Comparison of ENCODE assay signal across 15 cellular contexts in the genomic region with DNA sequence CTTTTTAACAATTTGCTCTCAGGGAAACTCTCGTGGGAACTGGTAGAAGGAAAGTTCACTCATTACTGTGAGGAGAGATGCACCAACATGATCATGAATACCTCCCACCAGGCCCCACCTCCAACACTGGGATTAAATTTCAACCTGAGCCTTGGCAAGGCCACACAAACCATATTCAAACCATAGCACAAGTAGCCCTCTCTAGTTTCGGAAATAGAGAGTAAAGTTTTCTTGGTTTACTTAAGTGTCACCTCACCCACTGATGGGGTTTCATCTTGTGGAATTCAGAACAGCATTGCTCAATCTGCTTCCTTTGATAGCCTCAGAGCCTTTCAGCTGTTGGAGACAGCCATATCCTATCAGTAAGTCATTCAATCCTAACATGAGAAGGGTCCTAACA. TPM values are rescaled to one million over a fixed set of nuclear protein-coding genes. Genes with fewer than 3 reads are reported as not detected.
DNase-seq lines count a peak whose midpoint lies in the region; ATAC-seq and TF ChIP-seq lines count a peak whose summit lies in the region.
"Had no signal": no experiment of that assay in that cellular context is flagged by ENCODE, and none has a peak within 500 bp of the region (broad histone marks: within the 10 kb centered on the region; RNA-seq: fewer than 3 reads in every experiment).

No MANE protein-coding gene starts in this region.

- H3K27me3 ChIP-seq in psoas muscle (ENCODE audit: insufficient read depth in 3 of 3, low read length in 2 of 3), result no peaks in the 10 kb centered on the region

- no peaks in the 10 kb centered on the region for H3K9me3 ChIP-seq in psoas muscle
- H3K9me3 ChIP-seq: Caco-2 had no signal

- DNase-seq in psoas muscle (no peak), iPS-NIHi7 (ENCODE audit: extremely low spot score) (no peak), NCI-H1436 (lab: John Stamatoyannopoulos, UW) (no peak)
- DNase-seq in activated CD4-positive, alpha-beta T cell treated with anti-CD3 and anti-CD28 coated beads for 1 hour, result no peak
- DNase-seq in stimulated activated naive CD4-positive, alpha-beta T cell (lab: John Stamatoyannopoulos, UW), result no peak
- DNase-seq: activated B cell treated with CpG ODN at 0.5 μM for 24 hours; Caco-2; erythroblast; naive thymus-derived CD8-positive, alpha-beta T cell; NCI-H2227 treated with DMSO at 0.1 percent for 48 hours had no signal

- 21 to 38% (median 26%) methylated on average over 2 of the region's 2 CpGs for WGBS in psoas muscle, 3 donors

- H3K4me1 ChIP-seq in psoas muscle, result peaks cover 18% of the 10 kb centered on the region
- H3K4me1 ChIP-seq: Caco-2 had no signal

- no peaks in the 10 kb centered on the region for H3K36me3 ChIP-seq in psoas muscle (ENCODE audit: insufficient read depth in 1 of 2, low read depth in 1 of 2)

- TF ChIP-seq CTCF in psoas muscle (IDR thresholded peaks at IDR 0.05), result no peak

- H3K27ac ChIP-seq in psoas muscle, result peak overlapping the region; percentile 84
- H3K27ac ChIP-seq: skin epidermis had no signal

- peak; percentile 72 for ATAC-seq in GM18909 (IDR thresholded peaks at IDR 0.05; ENCODE audit: poor library complexity, unreplicated experiment)
- ATAC-seq in GM21737 (IDR thresholded peaks at IDR 0.05; ENCODE audit: unreplicated experiment), result peak; percentile 71
- peak; percentile 76 for ATAC-seq in HG03196 (IDR thresholded peaks at IDR 0.05; ENCODE audit: unreplicated experiment)
- peak; percentile 26 to 69 (median 46) for ATAC-seq in psoas muscle
- ATAC-seq: activated T-helper 17 cell treated with anti-CD3 and anti-CD28 coated beads, Interleukin-2, amount 50 U/mL, for 72 hours; naive thymus-derived CD8-positive, alpha-beta T cell had no signal

- intact Hi-C loops in psoas muscle (cut with DNase I), result no loop called here

- no peak overlapping the region for H3K4me3 ChIP-seq in psoas muscle
- H3K4me3 ChIP-seq: skin epidermis had no signal

RNA-seq across cellular contexts. Expression of a gene that starts 25.5 kb away (rescaled TPM):
- total RNA-seq in psoas muscle, result 1 to 10 TPM in 3 of 4 donors, under 1 TPM in 1; 0.85 to 2.2 (median 1.6) TPM
- 1 to 10 TPM in 1 of 3 donors, under 1 TPM in 2; 0.53 to 1.2 (median 0.70) TPM for polyA plus RNA-seq in psoas muscle
